8 cellular contexts compared by ENCODE assay signal in the genomic region with DNA sequence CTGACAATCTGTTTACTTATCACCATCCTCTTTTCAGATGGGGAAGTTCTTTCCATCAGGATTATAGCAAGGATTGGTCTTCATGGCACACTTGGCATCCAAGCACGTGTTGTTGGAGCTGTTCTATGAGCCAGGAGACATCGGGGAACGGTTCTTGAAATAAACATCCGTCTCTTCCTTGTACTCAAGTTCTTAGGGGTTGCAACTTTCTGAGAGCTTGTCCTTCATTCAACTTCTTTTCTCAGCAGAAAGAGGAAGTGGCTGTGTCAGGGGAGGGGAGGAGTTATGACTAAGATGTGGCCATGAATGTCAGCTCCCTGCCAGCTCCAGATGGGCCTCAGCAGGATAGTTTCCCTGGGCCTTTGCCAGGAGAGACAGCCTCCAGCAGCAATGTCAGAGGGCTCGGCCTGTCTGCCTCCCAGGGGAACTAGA. TPM values are rescaled to one million over a fixed set of nuclear protein-coding genes. Genes with fewer than 3 reads are reported as not detected.
DNase-seq lines count a peak whose midpoint lies in the region; ATAC-seq, FAIRE-seq and TF ChIP-seq lines count a peak whose summit lies in the region.
"Not testable (repeated sequence)": the region's sequence is repeated elsewhere in the genome, so short reads cannot be mapped to it uniquely, and the experiment has no call there.

No MANE protein-coding gene starts in this region.

- peak in 1 of 2 experiments; percentile 84 for DNase-seq in A549 (ENCODE audit: low read depth in 1 of 2, low spot score in 1 of 2)
- DNase-seq in HFFc6; omental fat pad (ENCODE audit: low spot score): not testable (repeated sequence)
- DNase-seq in HS-5 (ENCODE audit: low read depth) = peak; percentile 28
- peak; percentile 41 for DNase-seq in Panc1 (ENCODE audit: low read depth, low spot score)
- peak in 1 of 2 donors; percentile 73 for DNase-seq in foreskin keratinocyte

- POLR2A ChIA-PET in A549 (lab: Yijun Ruan, JAX); Panc1 (lab: Charles Lee): not testable (repeated sequence)

- H3K4me3 Mint-ChIP-seq in HFFc6; activated naive CD4-positive, alpha-beta T cell treated with anti-CD3 and anti-CD28 coated beads, Interleukin-2, amount 50 U/mL, for 24 hours: not testable (repeated sequence)

- peak; percentile 90 to 94 for ATAC-seq in A549
- ATAC-seq in GM18511 (IDR thresholded peaks at IDR 0.05; ENCODE audit: unreplicated experiment) = peak; percentile 83
- peak; percentile 87 for ATAC-seq in Panc1
- peak; percentile 94 for ATAC-seq in foreskin keratinocyte
- peak; percentile 78 for ATAC-seq in omental fat pad (ENCODE audit: low FRiP score)

- not testable (repeated sequence) for TF ChIP-seq RAD21 in A549 (conservative IDR thresholded peaks at IDR 0.05 in 1 of 2, IDR thresholded peaks at IDR 0.05 in 1 of 2)

- H3K36me3 Mint-ChIP-seq in HFFc6 (ENCODE audit: low read depth); activated naive CD4-positive, alpha-beta T cell treated with anti-CD3 and anti-CD28 coated beads, Interleukin-2, amount 50 U/mL, for 24 hours: not testable (repeated sequence)

- H3K4me1 ChIP-seq in A549 = peaks cover 10% of the 10 kb centered on the region
- not testable (repeated sequence) for H3K4me1 ChIP-seq in Panc1 (ENCODE audit: control insufficient read depth, insufficient read depth, low read length); foreskin keratinocyte

- not testable (repeated sequence) for H3K27me3 ChIP-seq in Panc1 (ENCODE audit: control insufficient read depth, insufficient read depth, low read length); foreskin keratinocyte

- not testable (repeated sequence) for TF ChIP-seq POLR2A in A549 (IDR thresholded peaks at IDR 0.05; ENCODE audit: low read length)

- not testable (repeated sequence) for H3K4me1 Mint-ChIP-seq in HFFc6 (ENCODE audit: low read depth); activated naive CD4-positive, alpha-beta T cell treated with anti-CD3 and anti-CD28 coated beads, Interleukin-2, amount 50 U/mL, for 24 hours

- not testable (repeated sequence) for TF ChIP-seq EP300 in A549 (IDR thresholded peaks at IDR 0.05)

- in situ Hi-C loops in Panc1 (cut with HindIII; ENCODE audit: low pct_unique_long_range_greater_than_20kb, low sequenced_read_pairs) = not testable (repeated sequence)

- H3K27ac Mint-ChIP-seq in HFFc6 = peak overlapping the region; percentile 77
- H3K27ac Mint-ChIP-seq in activated naive CD4-positive, alpha-beta T cell treated with anti-CD3 and anti-CD28 coated beads, Interleukin-2, amount 50 U/mL, for 24 hours = peak overlapping the region; percentile 17

- not testable (repeated sequence) for H3K9me3 Mint-ChIP-seq in HFFc6; activated naive CD4-positive, alpha-beta T cell treated with anti-CD3 and anti-CD28 coated beads, Interleukin-2, amount 50 U/mL, for 24 hours

- peak; percentile 96 for FAIRE-seq in A549 (lab: Jason Lieb, UNC)

- not testable (repeated sequence) for H3K27me3 Mint-ChIP-seq in HFFc6 (ENCODE audit: insufficient read depth); activated naive CD4-positive, alpha-beta T cell treated with anti-CD3 and anti-CD28 coated beads, Interleukin-2, amount 50 U/mL, for 24 hours

- intact Hi-C loops in Panc1 (cut with micrococcal nuclease; ENCODE audit: unreplicated experiment) = not testable (repeated sequence)

- H3K36me3 ChIP-seq in Panc1 (ENCODE audit: control insufficient read depth, insufficient read depth, low read length) = not testable (repeated sequence)

- 1% methylated on average over 4 of the region's 5 CpGs for WGBS in A549 (ENCODE audit: missing lambda C conversion rate)

- CTCF ChIA-PET in A549 (lab: Yijun Ruan, JAX); Panc1 (lab: Charles Lee): not testable (repeated sequence)

- not testable (repeated sequence) for H3K9me3 ChIP-seq in A549; Panc1 (ENCODE audit: control insufficient read depth, insufficient read depth, low read depth, low read length)

- TF ChIP-seq CTCF in A549 (IDR thresholded peaks at IDR 0.05); HFFc6 (IDR thresholded peaks at IDR 0.05); Panc1 (IDR thresholded peaks at IDR 0.05); foreskin keratinocyte (conservative IDR thresholded peaks at IDR 0.05); omental fat pad (IDR thresholded peaks at IDR 0.05): not testable (repeated sequence)

- H3K4me3 ChIP-seq in A549; Panc1 (ENCODE audit: low read depth in 2 of 2, low read length in 2 of 2): not testable (repeated sequence)

- H3K27ac ChIP-seq in A549 (peak overlapping the region; percentile 76 to 88), foreskin keratinocyte (peak overlapping the region; percentile 88)
- H3K27ac ChIP-seq in Panc1 (ENCODE audit: low read length) = not testable (repeated sequence)

- not testable (repeated sequence) for BruUV-seq in Panc1 (replicated peaks; lab: Mats Ljungman, UMichigan)

- peak overlapping the region; percentile 65 for H3K4me2 ChIP-seq in A549

TF ChIP-seq in A549, 52 proteins besides CTCF, POLR2A, EP300 and RAD21:
- TF ChIP-seq HOXB5 (CRISPR knock-in tag; IDR thresholded peaks at IDR 0.05) (0 out of 2 replicates have a peak, but pooled peaks have one; percentile 34), HOXB13 (CRISPR knock-in tag; IDR thresholded peaks at IDR 0.05; ENCODE audit: low read depth) (peak; percentile 52; the same call in 1 of the 2 replicates), EHF (CRISPR knock-in tag; IDR thresholded peaks at IDR 0.05) (0 out of 2 replicates have a peak, but pooled peaks have one; percentile 35), ZSCAN20 (CRISPR knock-in tag; IDR thresholded peaks at IDR 0.05) (peak; percentile 67; the same call in 1 of the 2 replicates), ZNF302 (CRISPR knock-in tag; IDR thresholded peaks at IDR 0.05) (peak; percentile 68; the same call in 1 of the 2 replicates)
TF ChIP-seq in A549: peak in this region for 5; not testable (repeated sequence) for 47.

RNA-seq across cellular contexts. Expression of a gene that starts 15.9 kb away (rescaled TPM):
- polyA plus RNA-seq in A549 (2011; rRNA removed) (11.2 and 13.4 TPM in 2 replicates), A549 (2017; fragmentation: RNase III; extraction: RNeasy Plus Mini Kit Qiagen cat#74134 plus additional on column Dnase treatment) (52.7 to 59.1 TPM (median 52.7 TPM) in 3 replicates), foreskin keratinocyte (38.6 and 41.0 TPM in 2 replicates)
- polyA plus RNA-seq in A549 (2012; cell fraction: cytosol; rRNA removed) = 31.2 and 39.4 TPM in 2 replicates
- 124 and 146 TPM in 2 replicates for polyA plus RNA-seq in A549 (2012; cell fraction: nucleus; rRNA removed)
- 30.9 and 46.6 TPM in 2 replicates for polyA minus RNA-seq in A549 (2011; rRNA and poly(A)+ RNA removed)
- 10 to 100 TPM; 11.1 to 15.6 (median 12.9) TPM for total RNA-seq in HFFc6 (2021; fragmentation: NEBNext Ultra II Directional; extraction: Animal tissue kit (Norgen Biotek cat#: 25700))
- total RNA-seq in Panc1 (2021; ENCODE audit: unreplicated experiment) (27.4 TPM), foreskin keratinocyte (31.8 and 32.1 TPM in 2 replicates), omental fat pad (10 to 100 TPM; 15.1 to 32.2 (median 22.1) TPM)
- 17.9 TPM for polyA plus RNA-seq in Panc1 (2012; ENCODE audit: insufficient read length)

RNA-seq across cellular contexts. Expression of a gene that starts 20.8 kb away (rescaled TPM):
- polyA plus RNA-seq in A549 (2011; rRNA removed) (26.5 and 38.6 TPM in 2 replicates), A549 (2017; fragmentation: RNase III; extraction: RNeasy Plus Mini Kit Qiagen cat#74134 plus additional on column Dnase treatment) (19.5 to 21.4 TPM (median 20.1 TPM) in 3 replicates), foreskin keratinocyte (9.8 and 10.3 TPM in 2 replicates)
- polyA plus RNA-seq in A549 (2012; cell fraction: cytosol; rRNA removed) = 23.7 and 28.6 TPM in 2 replicates
- 31.7 and 32.8 TPM in 2 replicates for polyA plus RNA-seq in A549 (2012; cell fraction: nucleus; rRNA removed)
- polyA minus RNA-seq in A549 (2011; rRNA and poly(A)+ RNA removed) = 80.6 and 90.3 TPM in 2 replicates
- 10 to 100 TPM; 17.5 to 30.4 (median 25.6) TPM for total RNA-seq in HFFc6 (2021; fragmentation: NEBNext Ultra II Directional; extraction: Animal tissue kit (Norgen Biotek cat#: 25700))
- total RNA-seq in Panc1 (2021; ENCODE audit: unreplicated experiment) (23.3 TPM), foreskin keratinocyte (7.8 and 10.2 TPM in 2 replicates), omental fat pad (1 to 10 TPM in 1 of 4 donors, under 1 TPM in 2, not detected in 1; 0.48 to 2.6 (median 0.65) TPM)
- polyA plus RNA-seq in Panc1 (2012; ENCODE audit: insufficient read length) = 50.3 TPM

RNA-seq across cellular contexts. Expression of a gene that starts 36.1 kb away (rescaled TPM):
- polyA plus RNA-seq in A549 (2011; rRNA removed) = 0.45 and 0.91 TPM in 2 replicates
- polyA plus RNA-seq in A549 (2012; cell fraction: cytosol; rRNA removed) = 1.1 and 1.4 TPM in 2 replicates
- polyA plus RNA-seq in A549 (2012; cell fraction: nucleus; rRNA removed) = 1.7 and 2.3 TPM in 2 replicates
- 0.79 to 1.0 TPM (median 1.0 TPM) in 3 replicates for polyA plus RNA-seq in A549 (2017; fragmentation: RNase III; extraction: RNeasy Plus Mini Kit Qiagen cat#74134 plus additional on column Dnase treatment)
- polyA minus RNA-seq in A549 (2011; rRNA and poly(A)+ RNA removed) = 0.66 and 0.92 TPM in 2 replicates
- total RNA-seq in HFFc6 (2021; fragmentation: NEBNext Ultra II Directional; extraction: Animal tissue kit (Norgen Biotek cat#: 25700)) = 1 to 10 TPM in 1 of 6 experiments, under 1 TPM in 5; 0.23 to 1.1 (median 0.51) TPM
- 1.6 TPM for total RNA-seq in Panc1 (2021; ENCODE audit: unreplicated experiment)
- 2.3 TPM for polyA plus RNA-seq in Panc1 (2012; ENCODE audit: insufficient read length)
- total RNA-seq in foreskin keratinocyte = 1.1 and 1.5 TPM in 2 replicates
- polyA plus RNA-seq in foreskin keratinocyte = 1.9 and 2.0 TPM in 2 replicates
- 10 to 100 TPM in 1 of 4 donors, 1 to 10 TPM in 3; 2.1 to 14.6 (median 3.4) TPM for total RNA-seq in omental fat pad
